1 cellular context compared by ENCODE assay signal in the genomic region with DNA sequence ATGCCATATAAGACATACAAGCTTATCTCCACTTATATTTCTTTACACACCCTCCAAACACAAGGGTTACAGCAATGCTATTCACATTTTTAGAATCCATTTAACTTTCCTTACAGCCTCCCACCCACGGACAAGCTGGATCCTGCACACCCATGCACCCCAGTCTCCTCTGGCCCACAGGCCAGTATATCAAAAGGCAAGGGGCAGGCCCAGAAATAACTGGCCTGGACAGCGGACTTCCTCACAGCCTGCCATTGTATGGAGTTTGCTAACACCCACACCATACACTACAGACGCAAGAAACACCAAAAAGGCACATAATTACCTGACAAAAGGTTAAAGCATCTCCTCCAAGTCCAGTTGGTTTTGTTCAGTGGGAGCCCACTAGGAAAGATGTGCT.
TF ChIP-seq lines count a peak whose summit lies in the region.

No MANE protein-coding gene starts in this region.

TF ChIP-seq in GM23338, 12 proteins besides CTCF, POLR2A, EP300 and RAD21:
- TF ChIP-seq EZH2 (IDR thresholded peaks at IDR 0.05; ENCODE audit: low read depth, unreplicated experiment) = peak; percentile 60
- TF ChIP-seq JUNB (IDR thresholded peaks at IDR 0.05; ENCODE audit: unreplicated experiment) = no peak
- TF ChIP-seq STAT1 (IDR thresholded peaks at IDR 0.05; ENCODE audit: unreplicated experiment) = no peak
- TF ChIP-seq, protein P1, sequence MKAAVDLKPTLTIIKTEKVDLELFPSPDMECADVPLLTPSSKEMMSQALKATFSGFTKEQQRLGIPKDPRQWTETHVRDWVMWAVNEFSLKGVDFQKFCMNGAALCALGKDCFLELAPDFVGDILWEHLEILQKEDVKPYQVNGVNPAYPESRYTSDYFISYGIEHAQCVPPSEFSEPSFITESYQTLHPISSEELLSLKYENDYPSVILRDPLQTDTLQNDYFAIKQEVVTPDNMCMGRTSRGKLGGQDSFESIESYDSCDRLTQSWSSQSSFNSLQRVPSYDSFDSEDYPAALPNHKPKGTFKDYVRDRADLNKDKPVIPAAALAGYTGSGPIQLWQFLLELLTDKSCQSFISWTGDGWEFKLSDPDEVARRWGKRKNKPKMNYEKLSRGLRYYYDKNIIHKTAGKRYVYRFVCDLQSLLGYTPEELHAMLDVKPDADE (IDR thresholded peaks at IDR 0.05) = no peak
- TF ChIP-seq ZNF114 (CRISPR knock-in tag; IDR thresholded peaks at IDR 0.05) = no peak
